Comparison of ENCODE assay signal across 32 cellular contexts in genomic region chr1:50793521-50793920, GRCh38.
"Had no signal": no experiment of that assay in that cellular context is flagged by ENCODE, and none has a peak within 500 bp of the region (broad histone marks: within the 10 kb centered on the region; RNA-seq: fewer than 3 reads in every experiment).

No MANE protein-coding gene starts in this region.

- ATAC-seq: activated CD4-positive, CD25-positive, alpha-beta regulatory T cell treated with anti-CD3 and anti-CD28 coated beads, Interleukin-2, amount 50 U/mL, for 24 hours; activated CD8-positive, alpha-beta T cell treated with anti-CD3 and anti-CD28 coated beads for 36 hours; activated T-cell treated with anti-CD3 and anti-CD28 coated beads, Interleukin-2, amount 50 U/mL, for 4 hours; activated T-helper 17 cell treated with anti-CD3 and anti-CD28 coated beads, Interleukin-2, amount 50 U/mL, for 72 hours; body of pancreas; effector memory CD8-positive, alpha-beta T cell; foreskin keratinocyte; gastrocnemius medialis; heart left ventricle had no signal

- H3K4me3 Mint-ChIP-seq: activated B cell treated with CpG ODN at 0.5 μM for 24 hours; activated CD8-positive, alpha-beta T cell treated with anti-CD3 and anti-CD28 coated beads for 36 hours; activated naive CD8-positive, alpha-beta T cell; activated T-cell treated with anti-CD3 and anti-CD28 coated beads, Interleukin-2, amount 50 U/mL, for 4 hours; activated T-helper 17 cell treated with anti-CD3 and anti-CD28 coated beads, Interleukin-2, amount 50 U/mL, for 72 hours; effector memory CD8-positive, alpha-beta T cell; T-helper 2 cell treated with Interferon-gamma antibody and Interleukin-4, amounts not matched to agents 5 μg/mL and 100 μg/mL, for 36 hours had no signal

- H3K36me3 ChIP-seq: esophagus muscularis mucosa, gastrocnemius medialis, heart left ventricle, WERI-Rb-1 had no signal

- FAIRE-seq: colon had no signal

- H3K27me3 ChIP-seq: body of pancreas, esophagus muscularis mucosa, foreskin keratinocyte, gastrocnemius medialis, heart left ventricle had no signal

- H3K9me3 ChIP-seq: body of pancreas, esophagus muscularis mucosa, gastrocnemius medialis, heart left ventricle had no signal

- H3K27ac ChIP-seq: body of pancreas, esophagus muscularis mucosa, foreskin keratinocyte, gastrocnemius medialis, heart left ventricle, WERI-Rb-1 had no signal

- H3K4me1 Mint-ChIP-seq: activated B cell treated with CpG ODN at 0.5 μM for 24 hours; activated T-helper 17 cell treated with anti-CD3 and anti-CD28 coated beads, Interleukin-2, amount 50 U/mL, for 72 hours had no signal

- H3K4me3 ChIP-seq: body of pancreas, esophagus muscularis mucosa, gastrocnemius medialis, heart left ventricle had no signal

- H3K4me1 ChIP-seq: foreskin keratinocyte, heart left ventricle had no signal

- H3K9me3 Mint-ChIP-seq: activated B cell treated with CpG ODN at 0.5 μM for 24 hours; activated CD8-positive, alpha-beta T cell treated with anti-CD3 and anti-CD28 coated beads for 36 hours; activated T-cell treated with anti-CD3 and anti-CD28 coated beads, Interleukin-2, amount 50 U/mL, for 4 hours; activated T-helper 17 cell treated with anti-CD3 and anti-CD28 coated beads, Interleukin-2, amount 50 U/mL, for 72 hours; effector memory CD8-positive, alpha-beta T cell; T-helper 2 cell treated with Interferon-gamma antibody and Interleukin-4, amounts not matched to agents 5 μg/mL and 100 μg/mL, for 36 hours had no signal

- DNase-seq: activated B cell treated with CpG ODN at 0.5 μM for 24 hours; activated CD4-positive, alpha-beta T cell treated with anti-CD3 and anti-CD28 coated beads for 48 hours; activated CD4-positive, alpha-beta T cell treated with anti-CD3 and anti-CD28 coated beads, Interleukin-2, amount 50 U/mL, for 1 hour; activated CD4-positive, alpha-beta T cell treated with anti-CD3 and anti-CD28 coated beads, Interleukin-2, amount 50 U/mL, for 48 hours; activated CD8-positive, alpha-beta memory T cell treated with anti-CD3 and anti-CD28 coated beads for 24 hours; activated CD8-positive, alpha-beta T cell treated with anti-CD3 and anti-CD28 coated beads for 36 hours; activated effector memory CD4-positive, alpha-beta T cell treated with Interleukin-2 at 50 U/mL for 16 hours; activated gamma-delta T cell treated with Interleukin-2 at 50 U/mL for 16 hours; activated naive CD4-positive, alpha-beta T cell treated with anti-CD3 and anti-CD28 coated beads, Interleukin-2, amount 50 U/mL, for 16 hours; activated naive CD4-positive, alpha-beta T cell treated with Interleukin-2 at 50 U/mL for 16 hours; activated T-cell treated with anti-CD3 and anti-CD28 coated beads, Interleukin-2, amount 50 U/mL, for 4 hours; amniotic stem cell; anterior cingulate cortex; body of pancreas; caudate nucleus; cortex of kidney; dermis blood vessel endothelial cell; effector CD4-positive, alpha-beta T cell; effector memory CD8-positive, alpha-beta T cell; erythroblast; foreskin keratinocyte; gastrocnemius medialis; glutamatergic neuron; heart left ventricle; T1000; WERI-Rb-1 had no signal

- H3K27me3 Mint-ChIP-seq: activated B cell treated with CpG ODN at 0.5 μM for 24 hours; activated CD8-positive, alpha-beta T cell treated with anti-CD3 and anti-CD28 coated beads for 36 hours; activated naive CD8-positive, alpha-beta T cell; activated T-helper 17 cell treated with anti-CD3 and anti-CD28 coated beads, Interleukin-2, amount 50 U/mL, for 72 hours; effector memory CD8-positive, alpha-beta T cell had no signal

- H3K27ac Mint-ChIP-seq: activated B cell treated with CpG ODN at 0.5 μM for 24 hours; activated CD8-positive, alpha-beta T cell treated with anti-CD3 and anti-CD28 coated beads for 36 hours; activated naive CD8-positive, alpha-beta T cell; activated T-helper 17 cell treated with anti-CD3 and anti-CD28 coated beads, Interleukin-2, amount 50 U/mL, for 72 hours; T-helper 2 cell treated with Interferon-gamma antibody and Interleukin-4, amounts not matched to agents 5 μg/mL and 100 μg/mL, for 36 hours had no signal
